Comparison of ENCODE assay signal across 8 cellular contexts in the genomic region with DNA sequence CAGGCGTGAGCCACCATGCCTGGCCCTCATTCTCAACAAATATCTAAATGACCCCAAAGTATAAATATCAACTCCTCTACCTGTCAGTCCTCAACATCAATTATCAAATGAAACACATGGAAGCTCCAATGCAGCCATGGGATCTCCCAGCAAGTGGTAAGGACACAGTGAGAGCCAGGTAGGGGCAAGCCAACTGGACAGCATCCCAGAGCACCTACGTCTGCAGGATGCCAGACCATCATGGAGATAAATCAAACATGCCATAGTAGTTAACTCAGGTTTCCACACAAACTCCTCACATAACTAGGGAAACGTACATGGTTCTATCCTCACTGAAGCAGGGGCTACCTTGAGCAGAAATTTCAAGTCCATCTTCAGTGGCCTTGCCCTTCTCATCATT.
"Had no signal": no experiment of that assay in that cellular context is flagged by ENCODE, and none has a peak within 500 bp of the region (broad histone marks: within the 10 kb centered on the region; RNA-seq: fewer than 3 reads in every experiment).

No MANE protein-coding gene starts in this region.

- FAIRE-seq: G401.6, GM12878, GM12891, GM12892, GM18507, GM19239 had no signal

- ATAC-seq: GM12878 had no signal

- DNase-seq: GDM1, GF-D8 had no signal

- H3K4me3 ChIP-seq: GM12878 had no signal
